In the genomic region with DNA sequence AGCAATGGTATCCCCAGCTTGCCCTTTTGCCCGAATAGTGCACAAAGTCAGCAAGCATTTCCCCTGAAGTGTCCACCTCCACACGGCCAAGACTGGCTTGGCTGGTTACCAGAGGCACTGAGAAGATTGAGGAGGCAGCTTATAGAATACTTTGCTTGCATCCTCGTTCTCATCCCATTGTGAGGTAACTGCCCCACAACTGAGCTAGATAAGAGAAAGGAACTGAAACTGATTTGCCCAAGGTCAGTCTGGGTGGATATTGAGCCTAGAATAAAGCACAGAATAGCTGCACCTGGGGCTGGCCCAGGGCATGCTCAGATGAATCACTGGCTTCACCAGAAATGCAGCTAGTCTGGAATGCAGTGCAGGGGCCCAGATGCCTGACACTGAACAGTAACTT, we compare ENCODE assay signal across 9 cellular contexts. TPM values are rescaled to one million over a fixed set of nuclear protein-coding genes. Genes with fewer than 3 reads are reported as not detected.
DNase-seq lines count a peak whose midpoint lies in the region; ATAC-seq and TF ChIP-seq lines count a peak whose summit lies in the region.
"Had no signal": no experiment of that assay in that cellular context is flagged by ENCODE, and none has a peak within 500 bp of the region (broad histone marks: within the 10 kb centered on the region; RNA-seq: fewer than 3 reads in every experiment).

No MANE protein-coding gene starts in this region.

- H3K4me3 Mint-ChIP-seq in naive B cell, result peak overlapping the region in 1 of 8 donors; percentile 34
- H3K4me3 Mint-ChIP-seq: neural crest cell had no signal

- H3K36me3 Mint-ChIP-seq in naive B cell, result no peaks in the 10 kb centered on the region

- ATAC-seq in GM18498 (IDR thresholded peaks at IDR 0.05; ENCODE audit: unreplicated experiment) (peak; percentile 82), GM21576 (IDR thresholded peaks at IDR 0.05; ENCODE audit: unreplicated experiment) (peak; percentile 84), naive B cell (ENCODE audit: low read depth in 2 of 2) (peak; percentile 95 to 98)

- H3K9me3 ChIP-seq in colonic mucosa, result no peaks in the 10 kb centered on the region

- H3K9ac ChIP-seq in colonic mucosa (ENCODE audit: low read depth in 2 of 2, low read length in 2 of 2), result no peak overlapping the region

- peaks cover 16 to 26% (median 22%) of the 10 kb centered on the region in 3 donors for H3K4me1 Mint-ChIP-seq in naive B cell

- intact Hi-C loops in colonic mucosa (cut with DNase I), result no loop called here

- H3K27me3 ChIP-seq in colonic mucosa, result no peaks in the 10 kb centered on the region

- no peaks in the 10 kb centered on the region for H3K27me3 Mint-ChIP-seq in naive B cell

- DNase-seq in HT1080 (ENCODE audit: low read depth) (peak; percentile 67), colonic mucosa (peak; percentile 37), naive B cell (peak; percentile 52), OCI-M2 (lab: John Stamatoyannopoulos, UW; ENCODE audit: unreplicated experiment) (no peak), NCI-H2081 (lab: John Stamatoyannopoulos, UW) (no peak), hippocampal formation (lab: John Stamatoyannopoulos, UW) (no peak)

- H3K4me1 ChIP-seq in colonic mucosa, result peaks cover 11% of the 10 kb centered on the region

- no peaks in the 10 kb centered on the region for H3K36me3 ChIP-seq in colonic mucosa

- TF ChIP-seq CTCF in colonic mucosa (IDR thresholded peaks at IDR 0.05), result no peak

- H3K27ac Mint-ChIP-seq in naive B cell, result peak overlapping the region in 4 of 6 donors; percentile 7 to 46 (median 32)

- no peak overlapping the region for H3K4me3 ChIP-seq in colonic mucosa

- H3K27ac ChIP-seq in colonic mucosa, result peak overlapping the region; percentile 3

- no peaks in the 10 kb centered on the region for H3K9me3 Mint-ChIP-seq in naive B cell
- H3K9me3 Mint-ChIP-seq: neural crest cell had no signal

RNA-seq across cellular contexts. Expression of a gene that starts 32.7 kb away (rescaled TPM):
- total RNA-seq in HT1080 (2014; rRNA removed; shearing (Covaris generic)), result 17.6 and 25.1 TPM in 2 replicates
- polyA plus RNA-seq in HT1080 (2015; cell fraction: cytosol; rRNA removed), result 16.5 and 20.6 TPM in 2 replicates
- polyA plus RNA-seq in HT1080 (2015; cell fraction: nucleus; rRNA removed), result 36.4 and 44.1 TPM in 2 replicates
- total RNA-seq in colonic mucosa, result 10 to 100 TPM; 22.2 to 30.9 TPM
- polyA plus RNA-seq in naive B cell (ENCODE audit: low read depth in 6 of 6), result 1 to 10 TPM in 5 of 6 donors, under 1 TPM in 1; 0.76 to 2.9 (median 2.1) TPM

Comparison
In these comparisons a context has a peak if more than half of its experiments do, and no peak if none do; other contexts are left out.
1. DNase-seq: peak in HT1080 (single experiment), colonic mucosa (single experiment) and naive B cell (single experiment); none in OCI-M2 (single experiment), NCI-H2081 (0 of 2) and hippocampal formation (0 of 2).
2. Peak in every context shown above with its lines, with median percentiles within 50 percentile points of each other: ATAC-seq.